ENCODE assay signal across 8 cellular contexts in genomic region chr2:165795011-165795410, GRCh38. TPM values are rescaled to one million over a fixed set of nuclear protein-coding genes. Genes with fewer than 3 reads are reported as not detected.
A peak's percentile ranks its signal among the peaks of the same experiment; 100 is the strongest.
DNase-seq lines count a peak whose midpoint lies in the region; ATAC-seq and TF ChIP-seq lines count a peak whose summit lies in the region.

No MANE protein-coding gene starts in this region.

- peak overlapping the region; percentile 87 for H3K27ac ChIP-seq in 22Rv1
- no peak overlapping the region for H3K27ac ChIP-seq in thoracic aorta

- no peaks in the 10 kb centered on the region for H3K27me3 ChIP-seq in thoracic aorta (replicated peaks; ENCODE audit: insufficient read depth)

- H3K9me3 ChIP-seq in thoracic aorta: no peaks in the 10 kb centered on the region

- no peak overlapping the region for H3K4me3 ChIP-seq in fibroblast of the aortic adventitia (ENCODE audit: low read depth, low read length)
- peak overlapping the region; percentile 77 for H3K4me3 ChIP-seq in thoracic aorta

- H3K36me3 ChIP-seq in thoracic aorta: no peaks in the 10 kb centered on the region

- no peak for TF ChIP-seq CTCF in 22Rv1 (IDR thresholded peaks at IDR 0.05)
- no peak for TF ChIP-seq CTCF in GM20000 (IDR thresholded peaks at IDR 0.05; ENCODE audit: extremely low read depth, missing control alignments)
- no peak for TF ChIP-seq CTCF in fibroblast of the aortic adventitia (IDR thresholded peaks at IDR 0.05; ENCODE audit: insufficient read depth, low read length)
- TF ChIP-seq CTCF in thoracic aorta (IDR thresholded peaks at IDR 0.05): no peak

- ATAC-seq in thoracic aorta (ENCODE audit: insufficient number of reproducible peaks, low FRiP score, low read depth) (no peak), HG02588 (IDR thresholded peaks at IDR 0.05; ENCODE audit: unreplicated experiment) (no peak)

- peaks cover 4 to 18% of the 10 kb centered on the region in 2 donors for H3K4me1 ChIP-seq in thoracic aorta (ENCODE audit: control insufficient read depth in 1 of 2, low read depth in 2 of 2)

- DNase-seq in GM20000 (ENCODE audit: low spot score) (peak; percentile 12), M059J (ENCODE audit: low read depth) (peak; percentile 25), fibroblast of the aortic adventitia (ENCODE audit: low read depth) (peak; percentile 16), thoracic aorta (ENCODE audit: low spot score) (no peak), NCI-H2171 (lab: John Stamatoyannopoulos, UW) (no peak), midbrain (lab: John Stamatoyannopoulos, UW) (no peak)

RNA-seq across cellular contexts. Expression of gene GALNT3, which starts 1.0 kb away (rescaled TPM):
- total RNA-seq in M059J (2014; rRNA removed; shearing (Covaris generic)): 0.59 and 1.9 TPM in 2 replicates
- total RNA-seq in fibroblast of the aortic adventitia (ENCODE audit: low replicate concordance) (0.49 and 3.1 TPM in 2 replicates), thoracic aorta (1 to 10 TPM; 3.5 TPM)

Comparison
In these comparisons a context has a peak if more than half of its experiments do, and no peak if none do; other contexts are left out.
1. DNase-seq: peak in GM20000 (single experiment), M059J (single experiment) and fibroblast of the aortic adventitia (single experiment); none in thoracic aorta (single experiment), NCI-H2171 (single experiment) and midbrain (single experiment).